Comparison of ENCODE assay signal across 19 cellular contexts in the genomic region with DNA sequence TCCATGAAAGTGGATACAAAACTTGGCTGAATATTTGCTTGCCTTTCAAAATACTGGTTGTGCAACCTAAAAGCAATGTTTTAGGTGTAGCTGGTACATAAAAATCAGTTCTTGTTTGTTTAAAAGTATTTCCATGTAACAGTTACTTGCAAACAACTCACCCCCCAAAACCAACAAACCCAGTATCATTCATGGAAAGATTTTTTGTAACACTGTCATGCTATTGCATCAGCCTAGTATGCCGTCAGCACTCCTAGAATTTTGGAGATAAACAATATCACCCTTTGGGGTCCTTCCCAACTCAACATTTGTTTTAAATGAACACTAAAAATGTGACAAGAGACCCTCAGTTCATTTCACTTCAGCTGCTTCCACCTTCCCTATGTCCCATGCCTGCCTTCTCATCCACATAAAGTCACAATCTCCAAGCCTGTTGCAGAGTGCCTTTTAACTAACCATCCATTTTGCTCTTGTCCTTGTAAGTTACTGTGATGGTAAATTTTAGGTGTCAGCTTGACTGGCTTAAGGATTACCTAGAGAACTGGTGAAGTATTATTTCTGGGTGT.
DNase-seq lines count a peak whose midpoint lies in the region; ATAC-seq and TF ChIP-seq lines count a peak whose summit lies in the region.
"Had no signal": no experiment of that assay in that cellular context is flagged by ENCODE, and none has a peak within 500 bp of the region (broad histone marks: within the 10 kb centered on the region; RNA-seq: fewer than 3 reads in every experiment).

No MANE protein-coding gene starts in this region.

- H3K9me3 ChIP-seq in trophoblast cell (ENCODE audit: insufficient read depth, low read depth, low read length): no peaks in the 10 kb centered on the region
- H3K9me3 ChIP-seq: Peyer's patch, vagina had no signal

- no peak overlapping the region for H2BK120ac ChIP-seq in trophoblast cell (ENCODE audit: insufficient read depth, low read length, poor library complexity)

- H3K4ac ChIP-seq in trophoblast cell (ENCODE audit: low read depth, low read length): no peak overlapping the region

- H3K79me2 ChIP-seq in trophoblast cell (ENCODE audit: control insufficient read depth, insufficient read depth, low read length, poor library complexity): no peaks in the 10 kb centered on the region

- H4K8ac ChIP-seq in trophoblast cell (ENCODE audit: low read depth, low read length): no peak overlapping the region

- H4K12ac ChIP-seq in trophoblast cell (ENCODE audit: low read depth, low read length): no peak overlapping the region

- H3K14ac ChIP-seq in trophoblast cell (ENCODE audit: low read length): no peak overlapping the region

- intact Hi-C loops in activated naive CD4-positive, alpha-beta T cell treated with anti-CD3 and anti-CD28 coated beads for 36 hours (cut with micrococcal nuclease): no loop called here
- intact Hi-C loops in sciatic nerve (cut with DNase I): no loop called here

- H3K4me2 ChIP-seq in trophoblast cell (ENCODE audit: low read length): no peak overlapping the region

- H3K36me3 Mint-ChIP-seq in activated naive CD4-positive, alpha-beta T cell treated with anti-CD3 and anti-CD28 coated beads, Interleukin-2, amount 50 U/mL, for 24 hours: no peaks in the 10 kb centered on the region
- H3K36me3 Mint-ChIP-seq in activated naive CD4-positive, alpha-beta T cell treated with anti-CD3 and anti-CD28 coated beads for 36 hours (ENCODE audit: low read depth): no peaks in the 10 kb centered on the region
- H3K36me3 Mint-ChIP-seq: naive thymus-derived CD8-positive, alpha-beta T cell had no signal

- no peaks in the 10 kb centered on the region for H3K79me1 ChIP-seq in trophoblast cell (ENCODE audit: low read length)

- no peaks in the 10 kb centered on the region for H3K4me1 ChIP-seq in trophoblast cell (ENCODE audit: control insufficient read depth in 1 of 2, insufficient read depth in 2 of 2, low read length in 2 of 2)
- H3K4me1 ChIP-seq: Peyer's patch had no signal

- H3K27ac Mint-ChIP-seq in activated naive CD4-positive, alpha-beta T cell treated with anti-CD3 and anti-CD28 coated beads, Interleukin-2, amount 50 U/mL, for 24 hours: peak overlapping the region; percentile 12
- H3K27ac Mint-ChIP-seq in activated naive CD4-positive, alpha-beta T cell treated with anti-CD3 and anti-CD28 coated beads for 36 hours: no peak overlapping the region
- H3K27ac Mint-ChIP-seq: activated CD8-positive, alpha-beta T cell treated with anti-CD3 and anti-CD28 coated beads for 36 hours; activated T-helper 1 cell treated with anti-CD3 and anti-CD28 coated beads, Interleukin-12 subunit alpha, Interleukin-12 subunit beta, Interleukin-2, Interleukin-4 antibody, amounts not matched to agents 30 ng/mL and 10 ng/mL and 1 ng/mL, durations not matched to agents 14 hours and 24 hours and 36 hours; endodermal cell; naive thymus-derived CD8-positive, alpha-beta T cell had no signal

- H3K23ac ChIP-seq in trophoblast cell (ENCODE audit: low read length): no peak overlapping the region

- peak; percentile 74 for ATAC-seq in sciatic nerve
- ATAC-seq: activated CD8-positive, alpha-beta T cell treated with anti-CD3 and anti-CD28 coated beads for 36 hours; naive thymus-derived CD8-positive, alpha-beta T cell had no signal

- H2BK5ac ChIP-seq in trophoblast cell (ENCODE audit: low read depth, low read length, poor library complexity): no peak overlapping the region

- H2BK12ac ChIP-seq in trophoblast cell (ENCODE audit: low read length): no peak overlapping the region

- no peak overlapping the region for H2AK5ac ChIP-seq in trophoblast cell (ENCODE audit: low read length)

- no peak for DNase-seq in activated naive CD4-positive, alpha-beta T cell treated with anti-CD3 and anti-CD28 coated beads for 36 hours
- peak; percentile 84 for DNase-seq in NCI-H460 (ENCODE audit: extremely low read depth, low read depth)
- DNase-seq in epithelial cell of esophagus (ENCODE audit: low read depth): peak; percentile 20
- no peak for DNase-seq in sciatic nerve (ENCODE audit: low spot score)
- DNase-seq in SHP77 (lab: John Stamatoyannopoulos, UW): no peak
- no peak for DNase-seq in ureter (ENCODE audit: low spot score)
- DNase-seq in trophoblast cell: no peak
- DNase-seq: activated CD8-positive, alpha-beta T cell treated with anti-CD3 and anti-CD28 coated beads for 36 hours; COR-L47; endodermal cell; GDM1; naive thymus-derived CD8-positive, alpha-beta T cell; NCI-H2029 treated with DMSO at 0.1 percent for 48 hours; Peyer's patch; SW 1271 had no signal

- H3K9me3 Mint-ChIP-seq in activated naive CD4-positive, alpha-beta T cell treated with anti-CD3 and anti-CD28 coated beads, Interleukin-2, amount 50 U/mL, for 24 hours: peaks cover 4% of the 10 kb centered on the region
- H3K9me3 Mint-ChIP-seq in activated naive CD4-positive, alpha-beta T cell treated with anti-CD3 and anti-CD28 coated beads for 36 hours: no peaks in the 10 kb centered on the region
- H3K9me3 Mint-ChIP-seq: activated CD8-positive, alpha-beta T cell treated with anti-CD3 and anti-CD28 coated beads for 36 hours; activated T-helper 1 cell treated with anti-CD3 and anti-CD28 coated beads, Interleukin-12 subunit alpha, Interleukin-12 subunit beta, Interleukin-2, Interleukin-4 antibody, amounts not matched to agents 30 ng/mL and 10 ng/mL and 1 ng/mL, durations not matched to agents 14 hours and 24 hours and 36 hours; endodermal cell had no signal

- no peak overlapping the region for H2AFZ ChIP-seq in trophoblast cell (ENCODE audit: insufficient read depth, low read length, poor library complexity)

- no peak overlapping the region for H3K27ac ChIP-seq in trophoblast cell (ENCODE audit: low read depth, low read length)
- H3K27ac ChIP-seq: Peyer's patch, vagina had no signal

- H3K4me3 ChIP-seq in epithelial cell of esophagus (ENCODE audit: low read length): no peak overlapping the region
- H3K4me3 ChIP-seq in trophoblast cell (ENCODE audit: low read depth, low read length): no peak overlapping the region
- H3K4me3 ChIP-seq: lung, Peyer's patch, vagina had no signal

- H3K4me1 Mint-ChIP-seq in activated naive CD4-positive, alpha-beta T cell treated with anti-CD3 and anti-CD28 coated beads, Interleukin-2, amount 50 U/mL, for 24 hours: no peaks in the 10 kb centered on the region
- no peaks in the 10 kb centered on the region for H3K4me1 Mint-ChIP-seq in activated naive CD4-positive, alpha-beta T cell treated with anti-CD3 and anti-CD28 coated beads for 36 hours (ENCODE audit: low read depth)
- H3K4me1 Mint-ChIP-seq: naive thymus-derived CD8-positive, alpha-beta T cell had no signal

- no peak for TF ChIP-seq CTCF in epithelial cell of esophagus (IDR thresholded peaks at IDR 0.05; ENCODE audit: insufficient read depth, low read depth, low read length, missing control alignments)

- no peaks in the 10 kb centered on the region for H3K36me3 ChIP-seq in trophoblast cell (ENCODE audit: control insufficient read depth in 1 of 2, insufficient read depth in 2 of 2, low read length in 2 of 2)
- H3K36me3 ChIP-seq: Peyer's patch, vagina had no signal

- H3K9ac ChIP-seq in trophoblast cell (ENCODE audit: low read length): no peak overlapping the region

- H3K27me3 ChIP-seq in trophoblast cell (ENCODE audit: insufficient read depth, low read length): no peaks in the 10 kb centered on the region
- H3K27me3 ChIP-seq: Peyer's patch, vagina had no signal

- no CpG with 5 or more reads among the region's 1 CpG for WGBS in trophoblast cell (ENCODE audit: extremely low coverage, insufficient coverage, insufficient read length)

- CTCF ChIA-PET in activated naive CD4-positive, alpha-beta T cell treated with anti-CD3 and anti-CD28 coated beads for 36 hours (lab: Charles Lee): no interaction called here

- no peak overlapping the region for H4K91ac ChIP-seq in trophoblast cell (ENCODE audit: low read depth, low read length)

- peaks cover 13% of the 10 kb centered on the region for H3K27me3 Mint-ChIP-seq in activated naive CD4-positive, alpha-beta T cell treated with anti-CD3 and anti-CD28 coated beads, Interleukin-2, amount 50 U/mL, for 24 hours
- peaks cover 7% of the 10 kb centered on the region for H3K27me3 Mint-ChIP-seq in activated naive CD4-positive, alpha-beta T cell treated with anti-CD3 and anti-CD28 coated beads for 36 hours (ENCODE audit: low read depth)

- no peak overlapping the region for H3K4me3 Mint-ChIP-seq in activated naive CD4-positive, alpha-beta T cell treated with anti-CD3 and anti-CD28 coated beads, Interleukin-2, amount 50 U/mL, for 24 hours
- H3K4me3 Mint-ChIP-seq in activated naive CD4-positive, alpha-beta T cell treated with anti-CD3 and anti-CD28 coated beads for 36 hours: no peak overlapping the region
- H3K4me3 Mint-ChIP-seq: activated CD8-positive, alpha-beta T cell treated with anti-CD3 and anti-CD28 coated beads for 36 hours; activated T-helper 1 cell treated with anti-CD3 and anti-CD28 coated beads, Interleukin-12 subunit alpha, Interleukin-12 subunit beta, Interleukin-2, Interleukin-4 antibody, amounts not matched to agents 30 ng/mL and 10 ng/mL and 1 ng/mL, durations not matched to agents 14 hours and 24 hours and 36 hours; endodermal cell; naive thymus-derived CD8-positive, alpha-beta T cell had no signal

- H3K18ac ChIP-seq in trophoblast cell (ENCODE audit: low read length): no peak overlapping the region

Comparison
In these comparisons a context has a peak if more than half of its experiments do, and no peak if none do; other contexts are left out.
1. DNase-seq: peak in NCI-H460 (single experiment) and epithelial cell of esophagus (single experiment); none in activated naive CD4-positive, alpha-beta T cell treated with anti-CD3 and anti-CD28 coated beads for 36 hours (single experiment), sciatic nerve (single experiment), SHP77 (0 of 2), ureter (single experiment) and trophoblast cell (0 of 2).